ENCODE assay signal across 1 cellular context in the genomic region with DNA sequence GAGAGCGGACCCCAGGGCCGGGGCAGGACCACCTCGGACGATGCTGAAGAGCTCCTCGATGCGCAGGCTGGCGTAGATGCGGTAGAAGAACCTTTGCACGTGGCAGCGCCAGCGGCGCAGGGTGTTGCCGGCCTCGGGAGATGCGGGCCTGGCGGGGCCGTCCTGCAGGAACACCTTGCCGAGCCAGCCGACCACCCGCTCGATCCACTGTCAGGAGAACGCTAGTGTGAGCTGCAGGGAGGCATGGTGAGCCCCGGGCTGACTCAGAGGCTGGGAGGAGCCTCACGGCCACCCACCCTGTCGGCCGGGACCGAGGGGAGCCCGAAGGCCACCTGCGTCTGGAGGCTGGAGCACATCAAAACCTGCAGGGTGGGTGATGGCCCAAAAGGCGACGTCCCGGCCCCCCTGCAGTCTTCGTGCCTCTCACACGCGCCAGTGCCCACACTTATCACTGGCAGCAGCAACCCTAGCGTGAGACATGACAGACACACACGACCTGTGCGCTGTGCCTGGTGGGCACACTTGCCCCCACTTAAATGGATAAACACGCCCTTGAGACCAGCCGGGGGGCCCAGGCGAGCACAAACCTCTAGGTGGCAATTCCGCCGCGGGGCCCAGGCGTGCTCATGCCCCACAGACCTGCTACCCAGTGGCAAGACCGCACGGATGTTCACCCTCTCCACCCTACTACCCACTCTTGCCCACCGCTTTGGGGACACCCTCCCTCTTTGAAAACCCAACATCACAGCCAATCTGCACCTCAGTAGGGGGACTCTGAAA.
TF ChIP-seq lines count a peak whose summit lies in the region.

No MANE protein-coding gene starts in this region.

TF ChIP-seq in HepG2, 621 proteins besides CTCF, POLR2A, EP300 and RAD21:
- TF ChIP-seq RBFOX2 (IDR thresholded peaks at IDR 0.05; ENCODE audit: low read depth, low read length) (0 out of 2 replicates have a peak, but pooled peaks have one; percentile 33), JUN (CRISPR knock-in tag; IDR thresholded peaks at IDR 0.05) (no peak)
TF ChIP-seq in HepG2: peak in this region for 1.
